ENCODE assay signal across 20 cellular contexts in genomic region chr4:1302159-1302558, GRCh38. TPM values are rescaled to one million over a fixed set of nuclear protein-coding genes. Genes with fewer than 3 reads are reported as not detected.
DNase-seq lines count a peak whose midpoint lies in the region; ATAC-seq, FAIRE-seq and TF ChIP-seq lines count a peak whose summit lies in the region.
"Had no signal": no experiment of that assay in that cellular context is flagged by ENCODE, and none has a peak within 500 bp of the region (broad histone marks: within the 10 kb centered on the region; RNA-seq: fewer than 3 reads in every experiment).

No MANE protein-coding gene starts in this region.

- H3K9me3 ChIP-seq in HepG2 (ENCODE audit: low read length) (no peaks in the 10 kb centered on the region), right lobe of liver (no peaks in the 10 kb centered on the region), spleen (no peaks in the 10 kb centered on the region)
- H3K9me3 ChIP-seq: BE2C, Peyer's patch had no signal

- 37% methylated on average over 4 of the region's 4 CpGs for WGBS in HepG2 (ENCODE audit: low lambda C conversion rate)
- 86% methylated on average over 4 of the region's 4 CpGs for WGBS in right lobe of liver (ENCODE audit: insufficient coverage, low coverage, low lambda C conversion rate, missing lambda C conversion rate)
- 26 to 91% (median 50%) methylated on average over 4 of the region's 4 CpGs for WGBS in spleen, 5 donors

- ATAC-seq in HepG2 (no peak), right lobe of liver (no peak), HG02885 (IDR thresholded peaks at IDR 0.05; ENCODE audit: poor library complexity, unreplicated experiment) (no peak), GM19395 (IDR thresholded peaks at IDR 0.05; ENCODE audit: unreplicated experiment) (no peak)
- ATAC-seq in activated T-helper 17 cell treated with anti-CD3 and anti-CD28 coated beads, Interleukin-2, amount 50 U/mL, for 72 hours (replicated peaks), result no peak
- ATAC-seq: CD8-positive, alpha-beta T cell; Right ventricle myocardium inferior had no signal

- peaks cover 16 to 26% (median 23%) of the 10 kb centered on the region in 3 donors for H3K4me1 Mint-ChIP-seq in IgD-negative memory B cell
- peaks cover 57% of the 10 kb centered on the region for H3K4me1 Mint-ChIP-seq in activated T-helper 17 cell treated with anti-CD3 and anti-CD28 coated beads, Interleukin-2, amount 50 U/mL, for 72 hours

- H3K4me1 ChIP-seq in HepG2 (ENCODE audit: insufficient read depth, low read length) (peaks cover 22% of the 10 kb centered on the region), right lobe of liver (no peaks in the 10 kb centered on the region), spleen (peaks cover 0 to 88% (median 46%) of the 10 kb centered on the region in 6 donors)
- H3K4me1 ChIP-seq: BE2C had no signal

- DNase-seq in HepG2 (ENCODE audit: low spot score) (no peak), right lobe of liver (no peak), spleen (no peak)
- DNase-seq: BE2C, GOT3, HCEC 1CT, MM.1S, NCI-H1048, NCI-H1417 treated with DMSO at 0.1 percent for 48 hours, NCI-H187, NCI-H446, NCI-H526, Peyer's patch had no signal

- peaks cover 19 to 32% of the 10 kb centered on the region in 2 experiments; a peak in 4 of 5 replicates for H3K36me3 ChIP-seq in HepG2 (replicated peaks in 1 of 2; ENCODE audit: control insufficient read depth in 1 of 2, insufficient read depth in 2 of 2, low read length in 2 of 2)
- H3K36me3 ChIP-seq in right lobe of liver, result peaks cover 0 to 14% (median 4%) of the 10 kb centered on the region in 4 donors
- H3K36me3 ChIP-seq in spleen, result peaks cover 0 to 75% (median 36%) of the 10 kb centered on the region in 6 donors

- H3K79me2 ChIP-seq in HepG2 (ENCODE audit: insufficient read depth, low read length), result peaks cover 79% of the 10 kb centered on the region

- in situ Hi-C loops in HepG2 (cut with HindIII; ENCODE audit: extremely low pct_ligation_motif_present, low pct_unique_long_range_greater_than_20kb), result no loop called here

- TSS peak; percentile 31 for BruUV-seq in HepG2 (replicated peaks; lab: Mats Ljungman, UMichigan)

- no peak overlapping the region for H3K4me3 Mint-ChIP-seq in IgD-negative memory B cell
- peak overlapping the region; percentile 57 for H3K4me3 Mint-ChIP-seq in activated T-helper 17 cell treated with anti-CD3 and anti-CD28 coated beads, Interleukin-2, amount 50 U/mL, for 72 hours
- H3K4me3 Mint-ChIP-seq: CD8-positive, alpha-beta T cell had no signal

- TF ChIP-seq POLR2A in HepG2 (IDR thresholded peaks at IDR 0.05; ENCODE audit: insufficient read depth in 1 of 2, low read depth in 2 of 2, low read length in 2 of 2) (no peak), right lobe of liver (IDR thresholded peaks at IDR 0.05) (no peak), spleen (IDR thresholded peaks at IDR 0.05) (no peak)

- TF ChIP-seq CTCF in HepG2 (CRISPR knock-in tag; IDR thresholded peaks at IDR 0.05) (no peak), right lobe of liver (IDR thresholded peaks at IDR 0.05) (no peak), spleen (IDR thresholded peaks at IDR 0.05 in 8 of 11, conservative IDR thresholded peaks at IDR 0.05 in 3 of 11) (no peak)

- H2AFZ ChIP-seq in HepG2 (ENCODE audit: low read length), result no peak overlapping the region

- intact Hi-C loops in HepG2 (cut with micrococcal nuclease; ENCODE audit: unreplicated experiment) (no loop called here), right lobe of liver (cut with DNase I) (no loop called here), spleen (cut with DNase I; ENCODE audit: low total_unique reads) (no loop called here)

- no peaks in the 10 kb centered on the region for H3K27me3 ChIP-seq in HepG2 (ENCODE audit: control insufficient read depth in 1 of 2, insufficient read depth in 2 of 2, low read length in 2 of 2)
- no peaks in the 10 kb centered on the region for H3K27me3 ChIP-seq in right lobe of liver
- H3K27me3 ChIP-seq in spleen (replicated peaks in 1 of 7), result no peaks in the 10 kb centered on the region
- H3K27me3 ChIP-seq: BE2C, Peyer's patch had no signal

- peak overlapping the region in 2 of 3 donors; percentile 7 to 40 for H3K27ac Mint-ChIP-seq in IgD-negative memory B cell
- H3K27ac Mint-ChIP-seq in activated T-helper 17 cell treated with anti-CD3 and anti-CD28 coated beads, Interleukin-2, amount 50 U/mL, for 72 hours, result peak overlapping the region; percentile 88
- H3K27ac Mint-ChIP-seq: CD8-positive, alpha-beta T cell had no signal

- H4K20me1 ChIP-seq in HepG2 (ENCODE audit: insufficient read depth, low read length), result peaks cover 22% of the 10 kb centered on the region; the same call in 1 of the 2 replicates

- H3K27ac ChIP-seq in HepG2 (ENCODE audit: extremely low read length, insufficient read depth, low read length) (no peak overlapping the region), right lobe of liver (no peak overlapping the region), spleen (peak overlapping the region in 6 of 8 donors; percentile 75 to 95 (median 92))
- H3K27ac ChIP-seq: Peyer's patch had no signal

- TF ChIP-seq EP300 in HepG2 (IDR thresholded peaks at IDR 0.05; ENCODE audit: low read depth in 2 of 2, low read length in 2 of 2) (no peak), HepG2 (CRISPR knock-in tag; IDR thresholded peaks at IDR 0.05; ENCODE audit: borderline replicate concordance) (no peak)

- TF ChIP-seq RAD21 in HepG2 (CRISPR knock-in tag; IDR thresholded peaks at IDR 0.05), result no peak

- H3K4me3 ChIP-seq in HepG2 (replicated peaks in 1 of 3; ENCODE audit: insufficient read depth in 1 of 3, low read depth in 2 of 3, low read length in 3 of 3) (no peak overlapping the region), right lobe of liver (no peak overlapping the region), spleen (peak overlapping the region in 1 of 8 donors; percentile 58)
- H3K4me3 ChIP-seq: Peyer's patch had no signal

- no peaks in the 10 kb centered on the region for H3K27me3 Mint-ChIP-seq in IgD-negative memory B cell
- no peaks in the 10 kb centered on the region for H3K27me3 Mint-ChIP-seq in activated T-helper 17 cell treated with anti-CD3 and anti-CD28 coated beads, Interleukin-2, amount 50 U/mL, for 72 hours

- no peak overlapping the region for H3K4me2 ChIP-seq in HepG2 (ENCODE audit: low read depth, low read length)

- no peaks in the 10 kb centered on the region for H3K9me3 Mint-ChIP-seq in IgD-negative memory B cell
- no peaks in the 10 kb centered on the region for H3K9me3 Mint-ChIP-seq in activated T-helper 17 cell treated with anti-CD3 and anti-CD28 coated beads, Interleukin-2, amount 50 U/mL, for 72 hours
- H3K9me3 Mint-ChIP-seq: CD8-positive, alpha-beta T cell had no signal

- peaks cover 8% of the 10 kb centered on the region for H3K36me3 Mint-ChIP-seq in IgD-negative memory B cell
- H3K36me3 Mint-ChIP-seq in activated T-helper 17 cell treated with anti-CD3 and anti-CD28 coated beads, Interleukin-2, amount 50 U/mL, for 72 hours (ENCODE audit: low read depth), result peaks cover 70% of the 10 kb centered on the region

- H3K9ac ChIP-seq in HepG2 (ENCODE audit: insufficient read depth, low read depth, low read length), result no peak overlapping the region

- no peak for FAIRE-seq in HepG2 (lab: Jason Lieb, UNC)
- FAIRE-seq: GM12892 had no signal

- POLR2A ChIA-PET in HepG2 (lab: Yijun Ruan, JAX), result interaction anchor here (1.0 kb wide), 1 partner anchor 8 kb away, joined by 3 read pairs; no protein-coding TSS in a partner anchor

- CTCF ChIA-PET in HepG2 (lab: Yijun Ruan, JAX; ENCODE audit: low intra/inter-chr PET ratio, low total read pairs), result no interaction called here

RNA-seq across cellular contexts. Expression of gene MAEA, which starts 12.5 kb away (rescaled TPM):
- total RNA-seq in HepG2 (2016; rRNA removed; fragmentation: Illumina TruSeq; extraction: Trizol) (52.0 and 65.2 TPM in 2 replicates), right lobe of liver (10 to 100 TPM; 24.3 to 42.0 (median 27.9) TPM), spleen (100 to 1,000 TPM in 1 of 7 donors, 10 to 100 TPM in 6; 64.3 to 112 (median 85.6) TPM)
- total RNA-seq in HepG2 (2016; cell fraction: cytosol; rRNA removed; fragmentation: Illumina TruSeq; extraction: Trizol; ENCODE audit: low read depth), result 10.0 and 10.5 TPM in 2 replicates
- 55.0 and 59.4 TPM in 2 replicates for total RNA-seq in HepG2 (2016; cell fraction: insoluble cytoplasmic fraction; rRNA removed; fragmentation: Illumina TruSeq; extraction: Trizol)
- total RNA-seq in HepG2 (2016; cell fraction: membrane; rRNA removed; fragmentation: Illumina TruSeq; extraction: Trizol), result 23.7 and 24.2 TPM in 2 replicates
- total RNA-seq in HepG2 (2016; cell fraction: nucleus; rRNA removed; fragmentation: Illumina TruSeq; extraction: Trizol), result 30.2 and 31.7 TPM in 2 replicates
- polyA plus RNA-seq in HepG2 (2011; rRNA removed) (57.1 and 60.7 TPM in 2 replicates), IgD-negative memory B cell (67.1 TPM), spleen (10 to 100 TPM; 46.6 to 76.5 (median 58.8) TPM)
- polyA plus RNA-seq in HepG2 (2011; cell fraction: cytosol; rRNA removed), result 48.5 and 73.3 TPM in 2 replicates
- 171 and 221 TPM in 2 replicates for polyA plus RNA-seq in HepG2 (2011; cell fraction: nucleus; rRNA removed)
- 28.9 and 30.8 TPM in 2 replicates for polyA plus RNA-seq in HepG2 (2012)
- polyA plus RNA-seq in HepG2 (2016; cell fraction: cytosol; fragmentation: Illumina TruSeq; extraction: Trizol; ENCODE audit: low read depth), result 5.9 and 6.3 TPM in 2 replicates
- 60.8 and 67.1 TPM in 2 replicates for polyA plus RNA-seq in HepG2 (2016; cell fraction: insoluble cytoplasmic fraction; fragmentation: Illumina TruSeq; extraction: Trizol; ENCODE audit: low read depth)
- 15.8 and 16.9 TPM in 2 replicates for polyA plus RNA-seq in HepG2 (2016; cell fraction: membrane; fragmentation: Illumina TruSeq; extraction: Trizol; ENCODE audit: low read depth)
- polyA plus RNA-seq in HepG2 (2016; cell fraction: nucleus; fragmentation: Illumina TruSeq; extraction: Trizol; ENCODE audit: insufficient read depth, low read depth), result 69.6 and 72.4 TPM in 2 replicates
- 56.6 and 139 TPM in 2 replicates for polyA minus RNA-seq in HepG2 (2011; rRNA and poly(A)+ RNA removed; ENCODE audit: low replicate concordance)
- polyA minus RNA-seq in HepG2 (2011; cell fraction: cytosol; rRNA and poly(A)+ RNA removed), result 41.7 and 45.7 TPM in 2 replicates
- polyA minus RNA-seq in HepG2 (2011; cell fraction: nucleus; rRNA and poly(A)+ RNA removed), result 40.9 and 44.3 TPM in 2 replicates
- 10 to 100 TPM; 61.4 to 62.8 TPM for total RNA-seq in activated T-helper 17 cell treated with anti-CD3 and anti-CD28 coated beads, Interleukin-2, amount 50 U/mL, for 72 hours

RNA-seq across cellular contexts. Expression of gene UVSSA, which starts 44.8 kb away (rescaled TPM):
- total RNA-seq in HepG2 (2016; rRNA removed; fragmentation: Illumina TruSeq; extraction: Trizol) (4.6 and 4.8 TPM in 2 replicates), right lobe of liver (10 to 100 TPM in 3 of 6 experiments, 1 to 10 TPM in 3; 9.1 to 14.5 (median 11.3) TPM), spleen (10 to 100 TPM; 23.9 to 54.0 (median 37.1) TPM)
- 2.3 and 4.1 TPM in 2 replicates for total RNA-seq in HepG2 (2016; cell fraction: cytosol; rRNA removed; fragmentation: Illumina TruSeq; extraction: Trizol; ENCODE audit: low read depth)
- total RNA-seq in HepG2 (2016; cell fraction: insoluble cytoplasmic fraction; rRNA removed; fragmentation: Illumina TruSeq; extraction: Trizol), result 3.7 and 4.7 TPM in 2 replicates
- 2.9 and 3.9 TPM in 2 replicates for total RNA-seq in HepG2 (2016; cell fraction: membrane; rRNA removed; fragmentation: Illumina TruSeq; extraction: Trizol)
- 6.9 and 7.1 TPM in 2 replicates for total RNA-seq in HepG2 (2016; cell fraction: nucleus; rRNA removed; fragmentation: Illumina TruSeq; extraction: Trizol)
- polyA plus RNA-seq in HepG2 (2011; rRNA removed) (8.4 and 8.6 TPM in 2 replicates), IgD-negative memory B cell (9.5 TPM), spleen (10 to 100 TPM in 2 of 3 donors, 1 to 10 TPM in 1; 3.0 to 15.5 (median 10.3) TPM)
- 3.0 and 4.1 TPM in 2 replicates for polyA plus RNA-seq in HepG2 (2011; cell fraction: cytosol; rRNA removed)
- 80.9 and 90.3 TPM in 2 replicates for polyA plus RNA-seq in HepG2 (2011; cell fraction: nucleus; rRNA removed)
- polyA plus RNA-seq in HepG2 (2012), result 7.1 and 7.7 TPM in 2 replicates
- polyA plus RNA-seq in HepG2 (2016; cell fraction: cytosol; fragmentation: Illumina TruSeq; extraction: Trizol; ENCODE audit: low read depth), result 0.16 and 0.25 TPM in 2 replicates
- polyA plus RNA-seq in HepG2 (2016; cell fraction: insoluble cytoplasmic fraction; fragmentation: Illumina TruSeq; extraction: Trizol; ENCODE audit: low read depth), result 3.8 and 4.8 TPM in 2 replicates
- polyA plus RNA-seq in HepG2 (2016; cell fraction: membrane; fragmentation: Illumina TruSeq; extraction: Trizol; ENCODE audit: low read depth), result 0.59 and 0.60 TPM in 2 replicates
- 29.2 and 29.8 TPM in 2 replicates for polyA plus RNA-seq in HepG2 (2016; cell fraction: nucleus; fragmentation: Illumina TruSeq; extraction: Trizol; ENCODE audit: insufficient read depth, low read depth)
- polyA minus RNA-seq in HepG2 (2011; rRNA and poly(A)+ RNA removed; ENCODE audit: low replicate concordance), result 3.9 and 14.3 TPM in 2 replicates
- 3.6 and 4.4 TPM in 2 replicates for polyA minus RNA-seq in HepG2 (2011; cell fraction: cytosol; rRNA and poly(A)+ RNA removed)
- 18.8 and 20.2 TPM in 2 replicates for polyA minus RNA-seq in HepG2 (2011; cell fraction: nucleus; rRNA and poly(A)+ RNA removed)
- total RNA-seq in activated T-helper 17 cell treated with anti-CD3 and anti-CD28 coated beads, Interleukin-2, amount 50 U/mL, for 72 hours, result 10 to 100 TPM; 15.8 to 22.3 TPM

RNA-seq across cellular contexts. Expression of gene CTBP1, which starts 53.2 kb away (rescaled TPM):
- 106 and 112 TPM in 2 replicates for total RNA-seq in HepG2 (2016; rRNA removed; fragmentation: Illumina TruSeq; extraction: Trizol)
- 119 TPM in 2 replicates for total RNA-seq in HepG2 (2016; cell fraction: cytosol; rRNA removed; fragmentation: Illumina TruSeq; extraction: Trizol; ENCODE audit: low read depth)
- 83.8 and 121 TPM in 2 replicates for total RNA-seq in HepG2 (2016; cell fraction: insoluble cytoplasmic fraction; rRNA removed; fragmentation: Illumina TruSeq; extraction: Trizol)
- 133 and 173 TPM in 2 replicates for total RNA-seq in HepG2 (2016; cell fraction: membrane; rRNA removed; fragmentation: Illumina TruSeq; extraction: Trizol)
- total RNA-seq in HepG2 (2016; cell fraction: nucleus; rRNA removed; fragmentation: Illumina TruSeq; extraction: Trizol), result 51.5 and 60.9 TPM in 2 replicates
- 78.5 and 123 TPM in 2 replicates for polyA plus RNA-seq in HepG2 (2011; rRNA removed)
- polyA plus RNA-seq in HepG2 (2011; cell fraction: cytosol; rRNA removed), result 87.2 and 182 TPM in 2 replicates
- 489 and 636 TPM in 2 replicates for polyA plus RNA-seq in HepG2 (2011; cell fraction: nucleus; rRNA removed)
- 69.0 and 92.6 TPM in 2 replicates for polyA plus RNA-seq in HepG2 (2012)
- 49.5 and 64.7 TPM in 2 replicates for polyA plus RNA-seq in HepG2 (2016; cell fraction: cytosol; fragmentation: Illumina TruSeq; extraction: Trizol; ENCODE audit: low read depth)
- 101 and 112 TPM in 2 replicates for polyA plus RNA-seq in HepG2 (2016; cell fraction: insoluble cytoplasmic fraction; fragmentation: Illumina TruSeq; extraction: Trizol; ENCODE audit: low read depth)
- polyA plus RNA-seq in HepG2 (2016; cell fraction: membrane; fragmentation: Illumina TruSeq; extraction: Trizol; ENCODE audit: low read depth), result 103 and 116 TPM in 2 replicates
- 152 and 155 TPM in 2 replicates for polyA plus RNA-seq in HepG2 (2016; cell fraction: nucleus; fragmentation: Illumina TruSeq; extraction: Trizol; ENCODE audit: insufficient read depth, low read depth)
- polyA minus RNA-seq in HepG2 (2011; rRNA and poly(A)+ RNA removed; ENCODE audit: low replicate concordance), result 136 and 350 TPM in 2 replicates
- 85.1 and 100 TPM in 2 replicates for polyA minus RNA-seq in HepG2 (2011; cell fraction: cytosol; rRNA and poly(A)+ RNA removed)
- polyA minus RNA-seq in HepG2 (2011; cell fraction: nucleus; rRNA and poly(A)+ RNA removed), result 47.7 and 48.4 TPM in 2 replicates
- total RNA-seq in right lobe of liver, result 10 to 100 TPM; 74.8 to 85.5 (median 79.4) TPM
- 36.5 TPM for polyA plus RNA-seq in IgD-negative memory B cell
- 100 to 1,000 TPM; 117 to 173 TPM for total RNA-seq in activated T-helper 17 cell treated with anti-CD3 and anti-CD28 coated beads, Interleukin-2, amount 50 U/mL, for 72 hours
- total RNA-seq in spleen, result 100 to 1,000 TPM; 162 to 226 (median 196) TPM
- polyA plus RNA-seq in spleen, result 100 to 1,000 TPM; 101 to 176 (median 123) TPM

Comparison
In these comparisons a context has a peak if more than half of its experiments do, and no peak if none do; other contexts are left out.
1. H3K27ac ChIP-seq: peak in spleen (6 of 8); none in HepG2 (single experiment) and right lobe of liver (0 of 3).